ENCODE assay signal across 14 cellular contexts in genomic region chr1:170369000-170369399, GRCh38.
DNase-seq lines count a peak whose midpoint lies in the region; ATAC-seq lines count a peak whose summit lies in the region.
"Had no signal": no experiment of that assay in that cellular context is flagged by ENCODE, and none has a peak within 500 bp of the region (broad histone marks: within the 10 kb centered on the region; RNA-seq: fewer than 3 reads in every experiment).

No MANE protein-coding gene starts in this region.

- intact Hi-C loops in sciatic nerve (cut with DNase I), result no loop called here

- ATAC-seq in sciatic nerve, result peak; percentile 22
- ATAC-seq: HepG2 had no signal

- DNase-seq in NCI-H82 (lab: John Stamatoyannopoulos, UW) (peak; percentile 20), NCI-H82 treated with DMSO at 0.1 percent for 48 hours (lab: John Stamatoyannopoulos, UW; ENCODE audit: unreplicated experiment) (no peak), RPMI8226 (peak; percentile 53), sciatic nerve (ENCODE audit: low spot score) (no peak), NCI-H1694 (lab: John Stamatoyannopoulos, UW) (no peak), C1 segment of cervical spinal cord (lab: John Stamatoyannopoulos, UW) (no peak), NCI-H1436 treated with DMSO at 0.1 percent for 48 hours (lab: John Stamatoyannopoulos, UW) (no peak)
- DNase-seq: 8988T; CD8-positive, alpha-beta memory T cell; COR-L47; DMS 273 treated with DMSO at 0.1 percent for 48 hours; DMS53; GOT3 had no signal

Comparison
In these comparisons a context has a peak if more than half of its experiments do, and no peak if none do; other contexts are left out.
1. DNase-seq: peak in NCI-H82 (single experiment) and RPMI8226 (single experiment); none in NCI-H82 treated with DMSO at 0.1 percent for 48 hours (single experiment), sciatic nerve (single experiment), NCI-H1694 (single experiment), C1 segment of cervical spinal cord (0 of 14) and NCI-H1436 treated with DMSO at 0.1 percent for 48 hours (single experiment).